8 cellular contexts compared by ENCODE assay signal in the genomic region with DNA sequence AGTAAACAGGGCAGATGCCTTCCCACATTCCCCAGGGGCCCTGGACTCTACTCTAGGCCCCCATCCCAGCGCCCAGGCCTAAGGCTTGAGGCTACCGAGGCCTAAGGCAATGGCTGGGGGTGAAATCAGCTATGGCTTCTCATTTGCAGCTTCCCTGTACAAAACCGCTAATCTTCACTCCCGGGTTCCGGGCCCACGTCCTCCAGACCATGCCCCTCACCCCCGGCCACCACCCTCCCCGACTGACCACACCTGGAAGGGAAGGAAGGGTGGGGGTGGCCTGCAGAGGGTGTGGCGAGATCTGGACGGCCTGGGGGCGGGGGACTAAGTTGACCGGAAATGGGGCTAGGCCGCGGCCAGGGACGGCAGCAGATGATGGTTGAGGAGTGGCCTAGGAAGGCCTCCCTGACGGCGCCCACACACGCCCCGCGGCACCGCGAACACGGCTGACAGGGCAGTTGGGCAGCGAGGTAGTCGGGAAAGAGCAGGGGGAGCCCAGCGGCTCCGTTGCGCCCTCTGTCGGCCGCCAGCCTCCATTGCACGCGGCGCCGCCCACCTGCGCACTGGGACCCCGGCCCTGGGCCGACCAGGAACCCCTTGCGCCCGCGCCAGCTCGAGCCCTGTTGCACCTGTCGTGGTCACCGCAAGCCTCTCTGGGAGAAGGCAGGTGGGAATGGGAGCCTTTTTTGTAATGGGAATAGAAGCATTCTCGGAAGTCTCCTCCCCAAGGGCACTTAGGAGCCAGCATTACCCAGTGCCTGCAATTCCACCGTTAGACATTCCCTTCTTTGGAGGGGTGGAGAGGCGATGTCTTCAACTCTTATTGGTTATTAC.
DNase-seq lines count a peak whose midpoint lies in the region; ATAC-seq and TF ChIP-seq lines count a peak whose summit lies in the region.

No MANE protein-coding gene starts in this region.

- no peaks in the 10 kb centered on the region for H3K4me1 Mint-ChIP-seq in CD8-positive, alpha-beta T cell (ENCODE audit: low read depth)
- H3K4me1 Mint-ChIP-seq in activated naive CD8-positive, alpha-beta T cell (ENCODE audit: low read depth), result no peaks in the 10 kb centered on the region

- peak overlapping the region; percentile 63 for H3K4me3 Mint-ChIP-seq in CD8-positive, alpha-beta T cell
- peak overlapping the region; percentile 32 for H3K4me3 Mint-ChIP-seq in activated naive CD8-positive, alpha-beta T cell

- H3F3A ChIP-seq in SK-N-SH (replicated peaks; ENCODE audit: insufficient read depth), result peaks cover 24% of the 10 kb centered on the region

- peak; percentile 92 for ATAC-seq in CD8-positive, alpha-beta T cell
- peak; percentile 74 for ATAC-seq in GM19463 (IDR thresholded peaks at IDR 0.05; ENCODE audit: unreplicated experiment)
- peak; percentile 88 for ATAC-seq in Right ventricle myocardium superior (ENCODE audit: poor library complexity)
- ATAC-seq in upper lobe of right lung, result peak; percentile 96

- in situ Hi-C loops in KBM-7 (cut with MboI; ENCODE audit: low pct_unique_long_range_greater_than_20kb, low sequenced_read_pairs), result no loop called here

- no peaks in the 10 kb centered on the region for H3K27me3 Mint-ChIP-seq in CD8-positive, alpha-beta T cell (ENCODE audit: low read depth)
- H3K27me3 Mint-ChIP-seq in activated naive CD8-positive, alpha-beta T cell, result no peaks in the 10 kb centered on the region

- H3K27ac Mint-ChIP-seq in CD8-positive, alpha-beta T cell, result no peak overlapping the region
- H3K27ac Mint-ChIP-seq in activated naive CD8-positive, alpha-beta T cell, result no peak overlapping the region

- 50% methylated on average over 20 of the region's 46 CpGs for WGBS in SK-N-SH (ENCODE audit: low lambda C conversion rate)

- no peak overlapping the region for H3K27ac ChIP-seq in CD8-positive, alpha-beta T cell (ENCODE audit: low read depth, low read length)
- H3K27ac ChIP-seq in SK-N-SH (ENCODE audit: low read depth in 2 of 2, low read length in 1 of 2) (peak overlapping the region; percentile 44 to 84; a peak in 3 of 4 replicates), parathyroid adenoma (peak overlapping the region; percentile 34), upper lobe of right lung (peak overlapping the region; percentile 51)

- no peaks in the 10 kb centered on the region for H3K36me3 Mint-ChIP-seq in CD8-positive, alpha-beta T cell
- no peaks in the 10 kb centered on the region for H3K36me3 Mint-ChIP-seq in activated naive CD8-positive, alpha-beta T cell

- TF ChIP-seq RAD21 in SK-N-SH (IDR thresholded peaks at IDR 0.05; ENCODE audit: low read length), result peak; percentile 89

- TF ChIP-seq EP300 in SK-N-SH (IDR thresholded peaks at IDR 0.05; ENCODE audit: borderline replicate concordance in 1 of 2, low read depth in 1 of 2, low read length in 1 of 2), result no peak; a peak in 1 of 4 replicates

- CTCF ChIA-PET in CD8-positive, alpha-beta T cell (lab: Charles Lee), result interaction anchor here (0.6 to 3.8 kb wide), 7 partner anchors 10 to 352 kb away, joined by 3 to 24 read pairs (median 3); no protein-coding TSS in a partner anchor
- CTCF ChIA-PET in SK-N-SH (lab: Yijun Ruan, JAX), result interaction anchor here (0.6 to 3.6 kb wide), 66 partner anchors 9 to 344 kb away, joined by 3 to 41 read pairs (median 5); no protein-coding TSS in a partner anchor

- H3K9me3 Mint-ChIP-seq in CD8-positive, alpha-beta T cell, result no peaks in the 10 kb centered on the region
- no peaks in the 10 kb centered on the region for H3K9me3 Mint-ChIP-seq in activated naive CD8-positive, alpha-beta T cell (ENCODE audit: low read depth)

- H3K27me3 ChIP-seq in CD8-positive, alpha-beta T cell (ENCODE audit: insufficient read depth, low read length), result no peaks in the 10 kb centered on the region
- H3K27me3 ChIP-seq in SK-N-SH (ENCODE audit: insufficient read depth), result no peaks in the 10 kb centered on the region
- no peaks in the 10 kb centered on the region for H3K27me3 ChIP-seq in parathyroid adenoma (ENCODE audit: control insufficient read depth, insufficient read depth, low read length)
- no peaks in the 10 kb centered on the region for H3K27me3 ChIP-seq in upper lobe of right lung

- H4K20me1 ChIP-seq in SK-N-SH (ENCODE audit: insufficient read depth), result no peaks in the 10 kb centered on the region

- H3K36me3 ChIP-seq in CD8-positive, alpha-beta T cell (ENCODE audit: insufficient read depth, low read length), result no peaks in the 10 kb centered on the region
- no peaks in the 10 kb centered on the region for H3K36me3 ChIP-seq in SK-N-SH (replicated peaks in 1 of 2; ENCODE audit: control insufficient read depth in 1 of 2, insufficient read depth in 2 of 2, low read length in 1 of 2)
- H3K36me3 ChIP-seq in parathyroid adenoma (ENCODE audit: control insufficient read depth, insufficient read depth, low read length), result no peaks in the 10 kb centered on the region
- no peaks in the 10 kb centered on the region for H3K36me3 ChIP-seq in upper lobe of right lung

- H3K4me1 ChIP-seq in CD8-positive, alpha-beta T cell (ENCODE audit: insufficient read depth, low read length), result no peaks in the 10 kb centered on the region
- H3K4me1 ChIP-seq in SK-N-SH (ENCODE audit: control insufficient read depth in 1 of 2, insufficient read depth in 2 of 2, low read depth in 1 of 2, low read length in 1 of 2), result peaks cover 16 to 30% of the 10 kb centered on the region in 2 experiments; a peak in 3 of 4 replicates
- peaks cover 9% of the 10 kb centered on the region for H3K4me1 ChIP-seq in parathyroid adenoma
- peaks cover 16% of the 10 kb centered on the region for H3K4me1 ChIP-seq in upper lobe of right lung

- H3K9me3 ChIP-seq in CD8-positive, alpha-beta T cell (ENCODE audit: low read length), result no peaks in the 10 kb centered on the region
- no peaks in the 10 kb centered on the region for H3K9me3 ChIP-seq in SK-N-SH
- no peaks in the 10 kb centered on the region for H3K9me3 ChIP-seq in parathyroid adenoma (ENCODE audit: control insufficient read depth, low read length)
- no peaks in the 10 kb centered on the region for H3K9me3 ChIP-seq in upper lobe of right lung

- no peaks in the 10 kb centered on the region for H3K9me2 ChIP-seq in SK-N-SH

- POLR2A ChIA-PET in CD8-positive, alpha-beta T cell (lab: Charles Lee), result no interaction called here
- POLR2A ChIA-PET in SK-N-SH (lab: Yijun Ruan, JAX), result interaction anchor here (0.7 to 1.9 kb wide), 4 partner anchors 33 to 284 kb away, joined by 3 to 6 read pairs (median 5); no protein-coding TSS in a partner anchor

- H2AFZ ChIP-seq in SK-N-SH (ENCODE audit: low read depth) (peak overlapping the region; percentile 56), parathyroid adenoma (peak overlapping the region; percentile 79)

- H3K4me2 ChIP-seq in SK-N-SH (peak overlapping the region; percentile 14), parathyroid adenoma (ENCODE audit: low read length) (peak overlapping the region; percentile 71)

- H3K9ac ChIP-seq in SK-N-SH (peak overlapping the region; percentile 18; the same call in 1 of the 2 replicates), parathyroid adenoma (no peak overlapping the region)

- peak; percentile 98 for TF ChIP-seq CTCF in CD8-positive, alpha-beta T cell (IDR thresholded peaks at IDR 0.05)
- peak; percentile 99 for TF ChIP-seq CTCF in SK-N-SH (IDR thresholded peaks at IDR 0.05)
- TF ChIP-seq CTCF in parathyroid adenoma (IDR thresholded peaks at IDR 0.05), result peak; percentile 95
- peak; percentile 100 for TF ChIP-seq CTCF in upper lobe of right lung (IDR thresholded peaks at IDR 0.05)

- peak overlapping the region; percentile 36 for H3K4me3 ChIP-seq in CD8-positive, alpha-beta T cell (ENCODE audit: low read depth, low read length)
- H3K4me3 ChIP-seq in SK-N-SH (ENCODE audit: low read depth in 2 of 2, low read length in 1 of 2), result peak overlapping the region in 1 of 2 experiments; percentile 35; a peak in 3 of 4 replicates
- peak overlapping the region; percentile 41 for H3K4me3 ChIP-seq in parathyroid adenoma (ENCODE audit: low read depth, low read length)
- H3K4me3 ChIP-seq in upper lobe of right lung, result peak overlapping the region; percentile 46

- intact Hi-C loops in CD8-positive, alpha-beta T cell (cut with DNase I, micrococcal nuclease), result no loop called here
- intact Hi-C loops in Right ventricle myocardium superior (cut with DNase I), result loop anchor here (5.0 kb wide), 1 partner anchor 40 kb away; no protein-coding TSS in a partner anchor
- intact Hi-C loops in upper lobe of right lung (cut with DNase I), result loop anchor here (10.0 kb wide), 1 partner anchor 277 kb away; no protein-coding TSS in a partner anchor

- no peaks in the 10 kb centered on the region; the same call in 1 of the 2 replicates for H3K79me2 ChIP-seq in SK-N-SH (ENCODE audit: insufficient read depth)
- H3K79me2 ChIP-seq in parathyroid adenoma, result no peaks in the 10 kb centered on the region

- peak; percentile 27 to 73 (median 41) for DNase-seq in CD8-positive, alpha-beta T cell
- DNase-seq in KBM-7 (peak; percentile 72), SK-N-SH (peak; percentile 98), Right ventricle myocardium superior (peak; percentile 84), upper lobe of right lung (peak; percentile 90)

TF ChIP-seq in SK-N-SH, 30 proteins besides CTCF, POLR2A, EP300 and RAD21:
- TF ChIP-seq NRF1 (IDR thresholded peaks at IDR 0.05; ENCODE audit: low read depth, low read length) (peak; percentile 47), MXI1 (IDR thresholded peaks at IDR 0.05; ENCODE audit: low read depth, low read length) (peak; percentile 72), TAF1 (IDR thresholded peaks at IDR 0.05; ENCODE audit: borderline replicate concordance, low read depth, low read length) (no peak), FOXJ3 (CRISPR knock-in tag; IDR thresholded peaks at IDR 0.05) (no peak), GABPA (IDR thresholded peaks at IDR 0.05; ENCODE audit: low read depth) (no peak), FOXM1 (IDR thresholded peaks at IDR 0.05; ENCODE audit: low read depth) (no peak), SMC3 (IDR thresholded peaks at IDR 0.05; ENCODE audit: low read depth, low read length) (peak; percentile 95), CHD2 (IDR thresholded peaks at IDR 0.05; ENCODE audit: low read length, partially characterized antibody) (peak; percentile 32), SIN3A (IDR thresholded peaks at IDR 0.05; ENCODE audit: borderline replicate concordance, low read depth, low read length) (peak; percentile 62; the same call in 1 of the 2 replicates), RCOR1 (IDR thresholded peaks at IDR 0.05; ENCODE audit: low read length) (0 out of 2 replicates have a peak, but pooled peaks have one; percentile 40)
- TF ChIP-seq, protein P1, sequence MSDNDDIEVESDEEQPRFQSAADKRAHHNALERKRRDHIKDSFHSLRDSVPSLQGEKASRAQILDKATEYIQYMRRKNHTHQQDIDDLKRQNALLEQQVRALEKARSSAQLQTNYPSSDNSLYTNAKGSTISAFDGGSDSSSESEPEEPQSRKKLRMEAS (IDR thresholded peaks at IDR 0.05; ENCODE audit: low read depth), result peak; percentile 70; the same call in 1 of the 2 replicates

Comparison
In these comparisons a context has a peak if more than half of its experiments do, and no peak if none do; other contexts are left out.
1. DNase-seq: peak in every context shown above with its lines; median percentile 98 in SK-N-SH; 90 in upper lobe of right lung; 84 in Right ventricle myocardium superior; 72 in KBM-7; 41 in CD8-positive, alpha-beta T cell.
2. intact Hi-C loops: an anchor here in Right ventricle myocardium superior (5.0 kb wide) and upper lobe of right lung (10.0 kb wide); none called in CD8-positive, alpha-beta T cell.